Comparison of ENCODE assay signal across 8 cellular contexts in genomic region chr5:74326571-74327338, GRCh38.
DNase-seq lines count a peak whose midpoint lies in the region; ATAC-seq and TF ChIP-seq lines count a peak whose summit lies in the region.

No MANE protein-coding gene starts in this region.

- no peak for TF ChIP-seq CTCF in WERI-Rb-1 (IDR thresholded peaks at IDR 0.05; ENCODE audit: low read depth, low read length)

- H3K4me3 ChIP-seq in WERI-Rb-1 (ENCODE audit: low read depth, low read length): no peak overlapping the region

- H3K27me3 ChIP-seq in WERI-Rb-1 (ENCODE audit: insufficient read depth, low read depth, severe bottlenecking): no peaks in the 10 kb centered on the region

- DNase-seq in NCI-H748 (lab: John Stamatoyannopoulos, UW; ENCODE audit: unreplicated experiment) (peak; percentile 15), NCI-H748 treated with DMSO at 0.1 percent for 48 hours (lab: John Stamatoyannopoulos, UW) (no peak), NCI-H446 (lab: John Stamatoyannopoulos, UW) (peak; percentile 72 to 93), activated T-cell treated with anti-CD3 and anti-CD28 coated beads for 48 hours (ENCODE audit: low read depth) (peak; percentile 57), iPS-NIHi7 (ENCODE audit: extremely low spot score) (peak; percentile 19), WERI-Rb-1 (no peak)
- DNase-seq in stimulated activated CD8-positive, alpha-beta memory T cell treated with anti-CD3 and anti-CD28 coated beads, Interleukin-4, amount 100 ng/mL, for 4 hours (ENCODE audit: low read depth in 2 of 2, low spot score in 1 of 2): peak; percentile 6 to 35

- peak; percentile 77 for ATAC-seq in HG02798 (IDR thresholded peaks at IDR 0.05; ENCODE audit: poor library complexity, unreplicated experiment)

- H3K36me3 ChIP-seq in WERI-Rb-1: no peaks in the 10 kb centered on the region

- no peak overlapping the region for H3K27ac ChIP-seq in WERI-Rb-1

- no peaks in the 10 kb centered on the region for H3K9me3 ChIP-seq in WERI-Rb-1 (ENCODE audit: severe bottlenecking)

Comparison
In these comparisons a context has a peak if more than half of its experiments do, and no peak if none do; other contexts are left out.
1. DNase-seq: peak in NCI-H748 (single experiment), NCI-H446 (2 of 2), activated T-cell treated with anti-CD3 and anti-CD28 coated beads for 48 hours (single experiment), iPS-NIHi7 (single experiment) and stimulated activated CD8-positive, alpha-beta memory T cell treated with anti-CD3 and anti-CD28 coated beads, Interleukin-4, amount 100 ng/mL, for 4 hours (2 of 2); none in NCI-H748 treated with DMSO at 0.1 percent for 48 hours (single experiment) and WERI-Rb-1 (single experiment).